Comparison of ENCODE assay signal across 1 cellular context in genomic region chr2:166764216-166764615, GRCh38.
TF ChIP-seq lines count a peak whose summit lies in the region.

No MANE protein-coding gene starts in this region.

TF ChIP-seq in GM23338, 12 proteins besides CTCF, POLR2A, EP300 and RAD21 (continued from another document):
- TF ChIP-seq ZNF462 (CRISPR knock-in tag; IDR thresholded peaks at IDR 0.05) = no peak
- no peak for TF ChIP-seq JUNB (IDR thresholded peaks at IDR 0.05; ENCODE audit: unreplicated experiment)
- no peak for TF ChIP-seq CREB1 (CRISPR knock-in tag; IDR thresholded peaks at IDR 0.05; ENCODE audit: low read depth)
- TF ChIP-seq ZNF331 (CRISPR knock-in tag; IDR thresholded peaks at IDR 0.05; ENCODE audit: low read depth) = no peak
